ENCODE assay signal across 22 cellular contexts in genomic region chr9:27763831-27764230, GRCh38.
A peak's percentile ranks its signal among the peaks of the same experiment; 100 is the strongest.
DNase-seq lines count a peak whose midpoint lies in the region; ATAC-seq, FAIRE-seq and TF ChIP-seq lines count a peak whose summit lies in the region.
"Had no signal": no experiment of that assay in that cellular context is flagged by ENCODE, and none has a peak within 500 bp of the region (broad histone marks: within the 10 kb centered on the region; RNA-seq: fewer than 3 reads in every experiment).

No MANE protein-coding gene starts in this region.

- peaks cover 2% of the 10 kb centered on the region for H3K4me1 Mint-ChIP-seq in endothelial cell (ENCODE audit: unreplicated experiment)
- H3K4me1 Mint-ChIP-seq: T-helper 17 cell had no signal

- H3K9me3 ChIP-seq in small intestine (ENCODE audit: control insufficient read depth, low read depth): no peaks in the 10 kb centered on the region
- H3K9me3 ChIP-seq in colonic mucosa: no peaks in the 10 kb centered on the region
- H3K9me3 ChIP-seq: Peyer's patch, SK-N-SH had no signal

- H3K27ac ChIP-seq in small intestine (ENCODE audit: low read depth in 1 of 2, low read length in 1 of 2): no peak overlapping the region
- H3K27ac ChIP-seq in colonic mucosa: no peak overlapping the region
- H3K27ac ChIP-seq: Peyer's patch had no signal

- no peaks in the 10 kb centered on the region for H3K36me3 ChIP-seq in small intestine (ENCODE audit: control insufficient read depth in 2 of 2, insufficient read depth in 2 of 2, low read length in 2 of 2)
- no peaks in the 10 kb centered on the region for H3K36me3 ChIP-seq in colonic mucosa
- H3K36me3 ChIP-seq: Peyer's patch had no signal

- FAIRE-seq in small intestine (lab: Jason Lieb, UNC): no peak
- FAIRE-seq: GM12892, H54 had no signal

- no peak overlapping the region for H3K9ac ChIP-seq in colonic mucosa (ENCODE audit: low read depth in 2 of 2, low read length in 2 of 2)
- H3K9ac ChIP-seq: SK-N-SH had no signal

- ATAC-seq in GM18520 (IDR thresholded peaks at IDR 0.05; ENCODE audit: unreplicated experiment) (peak; percentile 75), GM21423 (IDR thresholded peaks at IDR 0.05; ENCODE audit: unreplicated experiment) (no peak)
- ATAC-seq: T-helper 17 cell had no signal

- intact Hi-C loops in colonic mucosa (cut with DNase I): no loop called here

- peak; percentile 3 for DNase-seq in NK-92 treated with Interleukin-12 subunit alpha and Interleukin-12 subunit beta, amount 100 ng/mL, for 24 hours (lab: John Stamatoyannopoulos, UW)
- DNase-seq in NK-92 (lab: John Stamatoyannopoulos, UW; ENCODE audit: unreplicated experiment) (no peak), SW480 (ENCODE audit: low spot score) (peak; percentile 14), small intestine (peak; percentile 63), colonic mucosa (no peak), endothelial cell (ENCODE audit: low spot score) (no peak)
- DNase-seq: 8988T, GDM1, KBM-7, MM.1S, NCI-H2029, NCI-H446, NCI-H526 treated with DMSO at 0.1 percent for 48 hours, OCI-M1, Peyer's patch, SK-N-SH, SW 1271, T-helper 17 cell had no signal

- no peaks in the 10 kb centered on the region for H3K27me3 Mint-ChIP-seq in endothelial cell (ENCODE audit: unreplicated experiment)
- H3K27me3 Mint-ChIP-seq: T-helper 17 cell had no signal

- TF ChIP-seq CTCF in colonic mucosa (IDR thresholded peaks at IDR 0.05): no peak
- no peak for TF ChIP-seq CTCF in endothelial cell (IDR thresholded peaks at IDR 0.05; ENCODE audit: unreplicated experiment)

- WGBS in small intestine, 3 donors: 27 to 77% (median 49%) methylated on average over 7 of the region's 7 CpGs

- no peaks in the 10 kb centered on the region for H3K4me1 ChIP-seq in small intestine (ENCODE audit: control insufficient read depth in 2 of 2, insufficient read depth in 1 of 2, low read depth in 1 of 2, low read length in 1 of 2)
- no peaks in the 10 kb centered on the region for H3K4me1 ChIP-seq in colonic mucosa
- H3K4me1 ChIP-seq: Peyer's patch had no signal

- H3K36me3 Mint-ChIP-seq in endothelial cell (ENCODE audit: low read depth, unreplicated experiment): no peaks in the 10 kb centered on the region

- H3K27ac Mint-ChIP-seq in endothelial cell (ENCODE audit: unreplicated experiment): no peak overlapping the region
- H3K27ac Mint-ChIP-seq: T-helper 17 cell had no signal

- no peak overlapping the region for H3K4me3 Mint-ChIP-seq in endothelial cell (ENCODE audit: unreplicated experiment)
- H3K4me3 Mint-ChIP-seq: T-helper 17 cell had no signal

- no peaks in the 10 kb centered on the region for H3K9me3 Mint-ChIP-seq in endothelial cell (ENCODE audit: unreplicated experiment)

- H3K4me3 ChIP-seq in small intestine (ENCODE audit: low read depth in 1 of 2, low read length in 2 of 2) (no peak overlapping the region), colonic mucosa (no peak overlapping the region)
- H3K4me3 ChIP-seq: Peyer's patch had no signal

- H3K27me3 ChIP-seq in small intestine (ENCODE audit: control insufficient read depth in 2 of 2, insufficient read depth in 2 of 2, low read length in 2 of 2) (no peaks in the 10 kb centered on the region), colonic mucosa (no peaks in the 10 kb centered on the region)
- H3K27me3 ChIP-seq: Peyer's patch had no signal

Comparison
In these comparisons a context has a peak if more than half of its experiments do, and no peak if none do; other contexts are left out.
1. DNase-seq: peak in NK-92 treated with Interleukin-12 subunit alpha and Interleukin-12 subunit beta, amount 100 ng/mL, for 24 hours (single experiment), SW480 (single experiment) and small intestine (single experiment); none in NK-92 (single experiment), colonic mucosa (single experiment) and endothelial cell (single experiment).